14 cellular contexts compared by ENCODE assay signal in genomic region chr22:40213478-40213877, GRCh38. TPM values are rescaled to one million over a fixed set of nuclear protein-coding genes. Genes with fewer than 3 reads are reported as not detected.
A peak's percentile ranks its signal among the peaks of the same experiment; 100 is the strongest.
DNase-seq lines count a peak whose midpoint lies in the region; ATAC-seq and TF ChIP-seq lines count a peak whose summit lies in the region.
"Had no signal": no experiment of that assay in that cellular context is flagged by ENCODE, and none has a peak within 500 bp of the region (broad histone marks: within the 10 kb centered on the region; RNA-seq: fewer than 3 reads in every experiment).

No MANE protein-coding gene starts in this region.

- in situ Hi-C loops in gastrocnemius medialis (cut with MboI; ENCODE audit: low sequenced_read_pairs in 4 of 4): no loop called here

- peaks cover 53% of the 10 kb centered on the region for H4K20me1 ChIP-seq in osteoblast (ENCODE audit: insufficient read depth, low read length)

- no peaks in the 10 kb centered on the region for H3K9me3 ChIP-seq in heart left ventricle
- H3K9me3 ChIP-seq in gastrocnemius medialis: no peaks in the 10 kb centered on the region
- H3K9me3 ChIP-seq in osteoblast (ENCODE audit: low read depth, low read length): no peaks in the 10 kb centered on the region
- H3K9me3 ChIP-seq: left ventricle myocardium inferior had no signal

- H3K27me3 ChIP-seq in heart left ventricle (no peaks in the 10 kb centered on the region), gastrocnemius medialis (no peaks in the 10 kb centered on the region), osteoblast (ENCODE audit: insufficient read depth, low read length) (no peaks in the 10 kb centered on the region)

- WGBS in heart left ventricle, 4 donors: 21 to 34% (median 29%) methylated on average over 4 of the region's 4 CpGs

- H3K36me3 ChIP-seq in heart left ventricle (no peaks in the 10 kb centered on the region), gastrocnemius medialis (no peaks in the 10 kb centered on the region), osteoblast (ENCODE audit: insufficient read depth, low read length) (peaks cover 2% of the 10 kb centered on the region)
- H3K36me3 ChIP-seq: left ventricle myocardium inferior had no signal

- no peak overlapping the region for H2AFZ ChIP-seq in osteoblast (ENCODE audit: low read length)
- H2AFZ ChIP-seq: parathyroid adenoma had no signal

- H3K4me1 ChIP-seq in heart left ventricle (peaks cover 2 to 94% (median 68%) of the 10 kb centered on the region in 12 donors), gastrocnemius medialis (peaks cover 74 to 79% of the 10 kb centered on the region in 2 donors), osteoblast (ENCODE audit: insufficient read depth, low read length) (no peaks in the 10 kb centered on the region)
- H3K4me1 ChIP-seq: parathyroid adenoma had no signal

- TF ChIP-seq CTCF in heart left ventricle (IDR thresholded peaks at IDR 0.05) (peak in 2 of 12 donors; percentile 14 to 16), gastrocnemius medialis (IDR thresholded peaks at IDR 0.05 in 4 of 5, conservative IDR thresholded peaks at IDR 0.05 in 1 of 5) (no peak), osteoblast (IDR thresholded peaks at IDR 0.05; ENCODE audit: extremely low read depth, low read depth, low read length) (no peak)

- no peak overlapping the region for H3K27ac ChIP-seq in heart left ventricle
- peak overlapping the region in 3 of 4 donors; percentile 23 to 31 (median 30) for H3K27ac ChIP-seq in gastrocnemius medialis
- H3K27ac ChIP-seq in osteoblast (ENCODE audit: low read depth, low read length): no peak overlapping the region
- H3K27ac ChIP-seq: parathyroid adenoma had no signal

- DNase-seq in heart left ventricle (no peak), cardiac septum (ENCODE audit: low spot score) (no peak), NCI-H2227 (lab: John Stamatoyannopoulos, UW; ENCODE audit: unreplicated experiment) (peak; percentile 83), dermis microvascular lymphatic vessel endothelial cell (ENCODE audit: low read depth in 2 of 2) (peak; percentile 52 to 75), gastrocnemius medialis (no peak), osteoblast (ENCODE audit: insufficient read length, low spot score, missing footprints) (no peak), NCI-H510A treated with DMSO at 0.1 percent for 48 hours (lab: John Stamatoyannopoulos, UW) (no peak)
- DNase-seq: activated effector memory CD4-positive, alpha-beta T cell treated with Interleukin-2 at 50 U/mL for 16 hours; glutamatergic neuron; left ventricle myocardium inferior; NCI-H446 treated with DMSO at 0.1 percent for 48 hours had no signal

- intact Hi-C loops in heart left ventricle (cut with DNase I) (loop anchor here in 2 of 10 donors (10.0 kb wide), 1 partner anchor 61 kb away; no protein-coding TSS in a partner anchor), cardiac septum (cut with DNase I) (loop anchor here (5.0 kb wide), 1 partner anchor 134 kb away; the partner anchor contains the start of gene ADSL), gastrocnemius medialis (cut with DNase I; ENCODE audit: low total_unique reads) (no loop called here)

- H3K4me2 ChIP-seq in osteoblast (ENCODE audit: insufficient read depth, low read length): no peak overlapping the region

- H3K79me2 ChIP-seq in osteoblast (ENCODE audit: insufficient read depth, low read length): peaks cover 80% of the 10 kb centered on the region

- H3K4me3 ChIP-seq in heart left ventricle (no peak overlapping the region), gastrocnemius medialis (no peak overlapping the region), osteoblast (ENCODE audit: insufficient read depth, low read length) (no peak overlapping the region)
- H3K4me3 ChIP-seq: left ventricle myocardium inferior had no signal

- no peak for TF ChIP-seq POLR2A in heart left ventricle (IDR thresholded peaks at IDR 0.05)
- no peak for TF ChIP-seq POLR2A in gastrocnemius medialis (IDR thresholded peaks at IDR 0.05)

- ATAC-seq in heart left ventricle: peak in 3 of 4 donors; percentile 42 to 69 (median 50)
- no peak for ATAC-seq in gastrocnemius medialis
- no peak for ATAC-seq in GM19328 (IDR thresholded peaks at IDR 0.05; ENCODE audit: unreplicated experiment)
- ATAC-seq: stimulated activated effector memory CD8-positive, alpha-beta T cell treated with anti-CD3 and anti-CD28 coated beads, Interleukin-12 subunit alpha, Interleukin-12 subunit beta, amount 100 ng/mL, for 72 hours had no signal

RNA-seq across cellular contexts. Expression of gene TNRC6B, which starts 35.8 kb away (rescaled TPM):
- total RNA-seq in heart left ventricle (10 to 100 TPM; 32.7 to 62.4 (median 41.1) TPM), cardiac septum (40.2 TPM), dermis microvascular lymphatic vessel endothelial cell (12.6 and 16.7 TPM in 2 replicates), gastrocnemius medialis (10 to 100 TPM; 31.9 to 76.7 (median 57.0) TPM), osteoblast (26.4 and 33.9 TPM in 2 replicates)
- 10 to 100 TPM; 13.2 to 18.3 TPM for polyA plus RNA-seq in heart left ventricle

Comparison
In these comparisons a context has a peak if more than half of its experiments do, and no peak if none do; other contexts are left out.
1. ATAC-seq: peak in heart left ventricle (3 of 4); none in gastrocnemius medialis (0 of 2) and GM19328 (single experiment).
2. DNase-seq: peak in NCI-H2227 (single experiment) and dermis microvascular lymphatic vessel endothelial cell (2 of 2); none in heart left ventricle (0 of 5), cardiac septum (single experiment), gastrocnemius medialis (0 of 2), osteoblast (single experiment) and NCI-H510A treated with DMSO at 0.1 percent for 48 hours (single experiment).
3. H3K27ac ChIP-seq: peak in gastrocnemius medialis (3 of 4); none in heart left ventricle (0 of 12) and osteoblast (single experiment).